Comparison of ENCODE assay signal across 16 cellular contexts in genomic region chr17:80730739-80731138, GRCh38.
DNase-seq lines count a peak whose midpoint lies in the region; ATAC-seq and TF ChIP-seq lines count a peak whose summit lies in the region.
"Had no signal": no experiment of that assay in that cellular context is flagged by ENCODE, and none has a peak within 500 bp of the region (broad histone marks: within the 10 kb centered on the region; RNA-seq: fewer than 3 reads in every experiment).

No MANE protein-coding gene starts in this region.

- H3K27ac ChIP-seq in OCI-LY1 (ENCODE audit: low read depth, low read length, poor library complexity, severe bottlenecking) (peak overlapping the region; percentile 98), dorsolateral prefrontal cortex (no peak overlapping the region)
- H3K27ac ChIP-seq: sigmoid colon, thoracic aorta had no signal

- H3K4me1 Mint-ChIP-seq in activated naive CD4-positive, alpha-beta T cell treated with anti-CD3 and anti-CD28 coated beads, Interleukin-2, amount 50 U/mL, for 24 hours = peaks cover 69% of the 10 kb centered on the region
- H3K4me1 Mint-ChIP-seq in central memory CD8-positive, alpha-beta T cell = peaks cover 35% of the 10 kb centered on the region

- peaks cover 86% of the 10 kb centered on the region for H3K4me1 ChIP-seq in OCI-LY1 (ENCODE audit: insufficient read depth, low read length, severe bottlenecking)
- H3K4me1 ChIP-seq: sigmoid colon had no signal

- TF ChIP-seq CTCF in OCI-LY1 (IDR thresholded peaks at IDR 0.05; ENCODE audit: low read length) = no peak
- no peak for TF ChIP-seq CTCF in dorsolateral prefrontal cortex (IDR thresholded peaks at IDR 0.05 in 54 of 56, conservative IDR thresholded peaks at IDR 0.05 in 2 of 56; ENCODE audit: low read depth in 1 of 56, partially characterized antibody in 56 of 56)

- peaks cover 19% of the 10 kb centered on the region for H3K36me3 Mint-ChIP-seq in activated naive CD4-positive, alpha-beta T cell treated with anti-CD3 and anti-CD28 coated beads, Interleukin-2, amount 50 U/mL, for 24 hours
- H3K36me3 Mint-ChIP-seq in central memory CD8-positive, alpha-beta T cell (ENCODE audit: insufficient read depth) = peaks cover 8% of the 10 kb centered on the region

- H3F3A ChIP-seq in OCI-LY1 (ENCODE audit: insufficient read depth, low read length) = peaks cover 4% of the 10 kb centered on the region; the same call in 1 of the 2 replicates

- DNase-seq in activated naive CD4-positive, alpha-beta T cell treated with anti-CD3 and anti-CD28 coated beads, Interleukin-2, amount 50 U/mL, for 16 hours = no peak
- no peak for DNase-seq in central memory CD8-positive, alpha-beta T cell (ENCODE audit: low spot score in 2 of 2)
- no peak for DNase-seq in dorsolateral prefrontal cortex
- DNase-seq: GF-D8, midbrain, NCI-H526 treated with DMSO at 0.1 percent for 48 hours, occipital lobe, sigmoid colon had no signal

- no peaks in the 10 kb centered on the region for H3K27me3 Mint-ChIP-seq in activated naive CD4-positive, alpha-beta T cell treated with anti-CD3 and anti-CD28 coated beads, Interleukin-2, amount 50 U/mL, for 24 hours
- no peaks in the 10 kb centered on the region for H3K27me3 Mint-ChIP-seq in central memory CD8-positive, alpha-beta T cell

- peak overlapping the region; percentile 74 for H3K4me2 ChIP-seq in OCI-LY1 (ENCODE audit: low read length)

- intact Hi-C loops in dorsolateral prefrontal cortex (cut with DNase I) = no loop called here

- no peaks in the 10 kb centered on the region for H3K9me3 ChIP-seq in OCI-LY1 (ENCODE audit: low read length)
- H3K9me3 ChIP-seq: sigmoid colon, thoracic aorta had no signal

- no peaks in the 10 kb centered on the region for H3K27me3 ChIP-seq in OCI-LY1 (ENCODE audit: insufficient read depth, low read length)
- no peaks in the 10 kb centered on the region for H3K27me3 ChIP-seq in dorsolateral prefrontal cortex
- H3K27me3 ChIP-seq: sigmoid colon had no signal

- no peaks in the 10 kb centered on the region for H4K20me1 ChIP-seq in OCI-LY1 (ENCODE audit: insufficient read depth, low read length)

- peak overlapping the region; percentile 79 for H3K4me3 ChIP-seq in OCI-LY1 (ENCODE audit: low read depth, low read length, poor library complexity, severe bottlenecking)
- H3K4me3 ChIP-seq in dorsolateral prefrontal cortex = no peak overlapping the region
- H3K4me3 ChIP-seq: sigmoid colon, thoracic aorta had no signal

- H3K36me3 ChIP-seq in OCI-LY1 (ENCODE audit: insufficient read depth, low read length) = peaks cover 58% of the 10 kb centered on the region
- H3K36me3 ChIP-seq: thoracic aorta had no signal

- peak overlapping the region; percentile 88 for H3K9ac ChIP-seq in OCI-LY1 (ENCODE audit: low read length)

- no peak for ATAC-seq in central memory CD8-positive, alpha-beta T cell (replicated peaks; ENCODE audit: extremely low read depth, poor library complexity, severe bottlenecking)
- no peak for ATAC-seq in GM21737 (IDR thresholded peaks at IDR 0.05; ENCODE audit: unreplicated experiment)
- no peak for ATAC-seq in GM19395 (IDR thresholded peaks at IDR 0.05; ENCODE audit: unreplicated experiment)
- ATAC-seq: HCT116, Panc1, SK-N-SH treated with all-trans-retinoic acid at 6 μM for 48 hours had no signal

- H3K9me2 ChIP-seq in OCI-LY1 (ENCODE audit: low read depth, low read length) = no peaks in the 10 kb centered on the region

- no peak overlapping the region for H2AFZ ChIP-seq in OCI-LY1 (ENCODE audit: low read length)

- peak overlapping the region; percentile 91 for H3K27ac Mint-ChIP-seq in activated naive CD4-positive, alpha-beta T cell treated with anti-CD3 and anti-CD28 coated beads, Interleukin-2, amount 50 U/mL, for 24 hours
- H3K27ac Mint-ChIP-seq in central memory CD8-positive, alpha-beta T cell (ENCODE audit: low read depth) = peak overlapping the region; percentile 83

- peak overlapping the region; percentile 71 for H3K4me3 Mint-ChIP-seq in activated naive CD4-positive, alpha-beta T cell treated with anti-CD3 and anti-CD28 coated beads, Interleukin-2, amount 50 U/mL, for 24 hours
- peak overlapping the region; percentile 57 for H3K4me3 Mint-ChIP-seq in central memory CD8-positive, alpha-beta T cell

- H3K9me3 Mint-ChIP-seq in activated naive CD4-positive, alpha-beta T cell treated with anti-CD3 and anti-CD28 coated beads, Interleukin-2, amount 50 U/mL, for 24 hours = no peaks in the 10 kb centered on the region
- H3K9me3 Mint-ChIP-seq in central memory CD8-positive, alpha-beta T cell = no peaks in the 10 kb centered on the region

- H3K79me2 ChIP-seq in OCI-LY1 (ENCODE audit: insufficient read depth, low read length) = peaks cover 62% of the 10 kb centered on the region
